Comparison of ENCODE assay signal across 18 cellular contexts in genomic region chr1:29502901-29503300, GRCh38.
DNase-seq lines count a peak whose midpoint lies in the region; ATAC-seq and TF ChIP-seq lines count a peak whose summit lies in the region.
"Had no signal": no experiment of that assay in that cellular context is flagged by ENCODE, and none has a peak within 500 bp of the region (broad histone marks: within the 10 kb centered on the region; RNA-seq: fewer than 3 reads in every experiment).

No MANE protein-coding gene starts in this region.

- H3K9me3 ChIP-seq in sigmoid colon = no peaks in the 10 kb centered on the region
- H3K9me3 ChIP-seq in mesenchymal stem cell (ENCODE audit: control insufficient read depth, low read length) = no peaks in the 10 kb centered on the region
- H3K9me3 ChIP-seq: BE2C, Peyer's patch, SJSA1 had no signal

- H3K4ac ChIP-seq in mesenchymal stem cell (ENCODE audit: low read depth in 1 of 2, low read length in 2 of 2) = no peak overlapping the region

- H3K27me3 Mint-ChIP-seq in activated CD8-positive, alpha-beta memory T cell treated with anti-CD3 and anti-CD28 coated beads, Interleukin-2, amount 10 ng/mL, durations not matched to agents 7 days and 5 days = peaks cover 4% of the 10 kb centered on the region
- peaks cover 28% of the 10 kb centered on the region for H3K27me3 Mint-ChIP-seq in brain
- H3K27me3 Mint-ChIP-seq in nephron (ENCODE audit: low read depth) = peaks cover 24% of the 10 kb centered on the region

- TF ChIP-seq POLR2A in sigmoid colon (IDR thresholded peaks at IDR 0.05) = no peak

- no peak overlapping the region for H2BK120ac ChIP-seq in mesenchymal stem cell (ENCODE audit: low read depth, low read length)

- no peak overlapping the region for H3K27ac ChIP-seq in sigmoid colon
- H3K27ac ChIP-seq in mesenchymal stem cell (ENCODE audit: low read length, poor library complexity, severe bottlenecking) = no peak overlapping the region
- H3K27ac ChIP-seq: GM23248, Peyer's patch, SJSA1 had no signal

- no peak overlapping the region for H4K91ac ChIP-seq in mesenchymal stem cell (ENCODE audit: low read length)

- no peak for ATAC-seq in activated CD8-positive, alpha-beta memory T cell treated with anti-CD3 and anti-CD28 coated beads, Interleukin-2, amount 10 ng/mL, durations not matched to agents 7 days and 5 days
- ATAC-seq in HG03565 (IDR thresholded peaks at IDR 0.05; ENCODE audit: unreplicated experiment) = no peak

- H3K4me2 ChIP-seq in mesenchymal stem cell (ENCODE audit: low read length, poor library complexity, severe bottlenecking) = no peak overlapping the region

- H4K8ac ChIP-seq in mesenchymal stem cell (ENCODE audit: low read length) = no peak overlapping the region

- H3K9me3 Mint-ChIP-seq in activated CD8-positive, alpha-beta memory T cell treated with anti-CD3 and anti-CD28 coated beads, Interleukin-2, amount 10 ng/mL, durations not matched to agents 7 days and 5 days (ENCODE audit: low read depth) = no peaks in the 10 kb centered on the region
- H3K9me3 Mint-ChIP-seq in brain = peaks cover 0 to 2% (median 0%) of the 10 kb centered on the region in 5 experiments
- no peaks in the 10 kb centered on the region for H3K9me3 Mint-ChIP-seq in nephron
- H3K9me3 Mint-ChIP-seq: CD4-positive, alpha-beta T cell had no signal

- no peak overlapping the region for H2AK5ac ChIP-seq in mesenchymal stem cell (ENCODE audit: low read length, severe bottlenecking)

- TF ChIP-seq EP300 in sigmoid colon (IDR thresholded peaks at IDR 0.05) = no peak

- TF ChIP-seq CTCF in brain (conservative IDR thresholded peaks at IDR 0.05) (no peak), nephron (IDR thresholded peaks at IDR 0.05; ENCODE audit: unreplicated experiment in 3 of 3) (no peak), sigmoid colon (IDR thresholded peaks at IDR 0.05) (no peak)

- H3K36me3 Mint-ChIP-seq in activated CD8-positive, alpha-beta memory T cell treated with anti-CD3 and anti-CD28 coated beads, Interleukin-2, amount 10 ng/mL, durations not matched to agents 7 days and 5 days = no peaks in the 10 kb centered on the region
- H3K36me3 Mint-ChIP-seq in brain (no peaks in the 10 kb centered on the region), nephron (ENCODE audit: low read depth) (no peaks in the 10 kb centered on the region)

- 71 to 82% methylated on average over 6 of the region's 6 CpGs for WGBS in sigmoid colon, 2 donors
- WGBS in mesenchymal stem cell = 78% methylated on average over 6 of the region's 6 CpGs

- no peak overlapping the region for H2BK15ac ChIP-seq in mesenchymal stem cell (ENCODE audit: low read depth, poor library complexity, severe bottlenecking)

- H3K4me3 ChIP-seq in sigmoid colon (no peak overlapping the region), mesenchymal stem cell (ENCODE audit: insufficient read depth in 1 of 2, low read depth in 1 of 2, low read length in 2 of 2) (no peak overlapping the region)
- H3K4me3 ChIP-seq: GM23248, Peyer's patch, SJSA1 had no signal

- H3K23ac ChIP-seq in mesenchymal stem cell (ENCODE audit: low read length in 2 of 2) = no peak overlapping the region

- H2BK5ac ChIP-seq in mesenchymal stem cell (ENCODE audit: low read depth, low read length, poor library complexity, severe bottlenecking) = no peak overlapping the region

- no peaks in the 10 kb centered on the region for H3K4me1 Mint-ChIP-seq in activated CD8-positive, alpha-beta memory T cell treated with anti-CD3 and anti-CD28 coated beads, Interleukin-2, amount 10 ng/mL, durations not matched to agents 7 days and 5 days
- H3K4me1 Mint-ChIP-seq in brain (peaks cover 70% of the 10 kb centered on the region), nephron (peaks cover 75% of the 10 kb centered on the region)

- H3K4me1 ChIP-seq in sigmoid colon (no peaks in the 10 kb centered on the region), mesenchymal stem cell (ENCODE audit: control insufficient read depth, insufficient read depth, low read depth, low read length) (peaks cover 12% of the 10 kb centered on the region)
- H3K4me1 ChIP-seq: BE2C, Peyer's patch, SJSA1 had no signal

- H3K27me3 ChIP-seq in sigmoid colon = peaks cover 0 to 31% (median 8%) of the 10 kb centered on the region in 3 donors
- H3K27me3 ChIP-seq in mesenchymal stem cell (ENCODE audit: control insufficient read depth in 1 of 2, insufficient read depth in 1 of 2, low read length in 2 of 2) = peaks cover 17 to 20% of the 10 kb centered on the region in 2 experiments
- H3K27me3 ChIP-seq: BE2C, Peyer's patch had no signal

- no peak overlapping the region for H2BK12ac ChIP-seq in mesenchymal stem cell (ENCODE audit: low read length in 2 of 2)

- H3K36me3 ChIP-seq in sigmoid colon (no peaks in the 10 kb centered on the region), mesenchymal stem cell (ENCODE audit: control insufficient read depth in 1 of 2, insufficient read depth in 2 of 2, low read depth in 1 of 2, low read length in 2 of 2) (no peaks in the 10 kb centered on the region)
- H3K36me3 ChIP-seq: BE2C, Peyer's patch, SJSA1 had no signal

- intact Hi-C loops in sigmoid colon (cut with DNase I) = no loop called here

- no peak overlapping the region for H3K14ac ChIP-seq in mesenchymal stem cell (ENCODE audit: low read length in 2 of 2)

- H3K27ac Mint-ChIP-seq in activated CD8-positive, alpha-beta memory T cell treated with anti-CD3 and anti-CD28 coated beads, Interleukin-2, amount 10 ng/mL, durations not matched to agents 7 days and 5 days = no peak overlapping the region
- peak overlapping the region in 3 of 5 experiments; percentile 70 to 82 (median 80) for H3K27ac Mint-ChIP-seq in brain
- peak overlapping the region; percentile 1 to 27 (median 25) for H3K27ac Mint-ChIP-seq in nephron
- H3K27ac Mint-ChIP-seq: CD4-positive, alpha-beta T cell had no signal

- no peak overlapping the region for H3K4me3 Mint-ChIP-seq in activated CD8-positive, alpha-beta memory T cell treated with anti-CD3 and anti-CD28 coated beads, Interleukin-2, amount 10 ng/mL, durations not matched to agents 7 days and 5 days
- H3K4me3 Mint-ChIP-seq in brain (peak overlapping the region in 1 of 5 experiments; percentile 1), nephron (peak overlapping the region in 2 of 3 experiments; percentile 8 to 44)
- H3K4me3 Mint-ChIP-seq: CD4-positive, alpha-beta T cell had no signal

- CTCF ChIA-PET in activated CD8-positive, alpha-beta memory T cell treated with anti-CD3 and anti-CD28 coated beads, Interleukin-2, amount 10 ng/mL, durations not matched to agents 7 days and 5 days (lab: Charles Lee) = no interaction called here

- H3K9ac ChIP-seq in mesenchymal stem cell (ENCODE audit: low read length) = no peak overlapping the region
- H3K9ac ChIP-seq: GM23248 had no signal

- H3K79me1 ChIP-seq in mesenchymal stem cell (replicated peaks; ENCODE audit: low read length, poor library complexity, severe bottlenecking) = no peaks in the 10 kb centered on the region

- H2AFZ ChIP-seq in mesenchymal stem cell (ENCODE audit: low read depth, low read length) = no peak overlapping the region
- H2AFZ ChIP-seq: GM23248 had no signal

- peak; percentile 13 for DNase-seq in activated CD8-positive, alpha-beta memory T cell treated with anti-CD3 and anti-CD28 coated beads for 24 hours
- no peak for DNase-seq in activated CD8-positive, alpha-beta memory T cell treated with anti-CD3 and anti-CD28 coated beads, Interleukin-2, amount 10 ng/mL, durations not matched to agents 7 days and 5 days
- DNase-seq in sigmoid colon (peak; percentile 15), NCI-H128 (lab: John Stamatoyannopoulos, UW; ENCODE audit: unreplicated experiment) (no peak), mesenchymal stem cell (no peak)
- DNase-seq: BE2C; Calu3; CD4-positive, alpha-beta T cell; GF-D8; GM23248; KG1; NCI-H446; NK-92 treated with Interleukin-12 subunit alpha and Interleukin-12 subunit beta, amount 100 ng/mL, for 24 hours; Peyer's patch had no signal

- no peak overlapping the region for H3K18ac ChIP-seq in mesenchymal stem cell (ENCODE audit: low read depth in 1 of 2, low read length in 2 of 2)

Comparison
In these comparisons a context has a peak if more than half of its experiments do, and no peak if none do; other contexts are left out.
1. DNase-seq: peak in activated CD8-positive, alpha-beta memory T cell treated with anti-CD3 and anti-CD28 coated beads for 24 hours (single experiment) and sigmoid colon (single experiment); none in activated CD8-positive, alpha-beta memory T cell treated with anti-CD3 and anti-CD28 coated beads, Interleukin-2, amount 10 ng/mL, durations not matched to agents 7 days and 5 days (single experiment), NCI-H128 (single experiment) and mesenchymal stem cell (single experiment).